Comparison of ENCODE assay signal across 8 cellular contexts in the genomic region with DNA sequence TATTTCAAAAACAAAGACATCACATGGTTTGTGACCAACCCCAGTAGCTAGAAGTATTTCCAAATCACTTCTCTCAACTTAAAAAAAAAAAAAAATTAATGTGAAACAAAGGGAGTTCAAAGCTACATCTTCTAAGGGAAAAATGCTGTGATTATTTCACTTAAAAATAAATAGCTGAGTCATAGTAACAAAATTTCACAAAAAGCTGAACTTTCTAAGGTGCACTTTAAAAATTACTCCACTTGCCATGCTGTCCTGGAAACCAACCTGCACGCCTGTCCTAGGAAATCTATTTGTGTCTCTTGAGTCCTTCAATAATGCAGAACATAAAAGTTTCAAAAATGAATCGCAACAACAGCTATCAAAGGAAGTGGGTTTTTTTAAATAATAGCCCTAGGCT. TPM values are rescaled to one million over a fixed set of nuclear protein-coding genes. Genes with fewer than 3 reads are reported as not detected.
A peak's percentile ranks its signal among the peaks of the same experiment; 100 is the strongest.
DNase-seq lines count a peak whose midpoint lies in the region; ATAC-seq, FAIRE-seq and TF ChIP-seq lines count a peak whose summit lies in the region.

No MANE protein-coding gene starts in this region.

- POLR2A ChIA-PET in HepG2 (lab: Yijun Ruan, JAX), result no interaction called here

- peak overlapping the region; percentile 91; the same call in 1 of the 2 replicates for H3K9ac ChIP-seq in HepG2 (ENCODE audit: insufficient read depth, low read depth, low read length)

- TSS peak; percentile 66 for BruUV-seq in HepG2 (replicated peaks; lab: Mats Ljungman, UMichigan)

- H3K27ac ChIP-seq in adrenal gland, result peak overlapping the region in 3 of 5 donors; percentile 94 to 95 (median 95)
- H3K27ac ChIP-seq in HepG2 (ENCODE audit: extremely low read length, insufficient read depth, low read length), result peak overlapping the region; percentile 89
- peak overlapping the region; percentile 94 to 98 for H3K27ac ChIP-seq in tibial artery

- H3K27me3 Mint-ChIP-seq in activated T-cell treated with anti-CD3 and anti-CD28 coated beads, Interleukin-2, amount 50 U/mL, for 24 hours, result no peaks in the 10 kb centered on the region

- no peaks in the 10 kb centered on the region for H4K20me1 ChIP-seq in HepG2 (ENCODE audit: insufficient read depth, low read length)

- H3K27ac Mint-ChIP-seq in activated T-cell treated with anti-CD3 and anti-CD28 coated beads, Interleukin-2, amount 50 U/mL, for 24 hours, result peak overlapping the region; percentile 95

- H2AFZ ChIP-seq in HepG2 (ENCODE audit: low read length), result no peak overlapping the region

- no peak for FAIRE-seq in HepG2 (lab: Jason Lieb, UNC)

- peaks cover 51% of the 10 kb centered on the region for H3K4me1 Mint-ChIP-seq in activated T-cell treated with anti-CD3 and anti-CD28 coated beads, Interleukin-2, amount 50 U/mL, for 24 hours (ENCODE audit: low read depth)

- H3K4me1 ChIP-seq in adrenal gland (replicated peaks in 1 of 2), result peaks cover 10 to 37% of the 10 kb centered on the region in 2 donors
- H3K4me1 ChIP-seq in HepG2 (ENCODE audit: insufficient read depth, low read length), result peaks cover 36% of the 10 kb centered on the region
- peaks cover 0 to 26% (median 7%) of the 10 kb centered on the region in 4 donors for H3K4me1 ChIP-seq in tibial artery

- H3K9me3 ChIP-seq in adrenal gland (replicated peaks in 1 of 3), result no peaks in the 10 kb centered on the region
- H3K9me3 ChIP-seq in HepG2 (ENCODE audit: low read length), result no peaks in the 10 kb centered on the region
- H3K9me3 ChIP-seq in tibial artery, result no peaks in the 10 kb centered on the region

- no peak for TF ChIP-seq RAD21 in HepG2 (CRISPR knock-in tag; IDR thresholded peaks at IDR 0.05)

- peak overlapping the region; percentile 87 for H3K4me2 ChIP-seq in HepG2 (ENCODE audit: low read depth, low read length)

- TF ChIP-seq EP300 in HepG2 (IDR thresholded peaks at IDR 0.05; ENCODE audit: low read depth in 2 of 2, low read length in 2 of 2), result no peak
- TF ChIP-seq EP300 in HepG2 (CRISPR knock-in tag; IDR thresholded peaks at IDR 0.05; ENCODE audit: borderline replicate concordance), result no peak

- ATAC-seq in HepG2, result no peak

- H3K9me3 Mint-ChIP-seq in activated T-cell treated with anti-CD3 and anti-CD28 coated beads, Interleukin-2, amount 50 U/mL, for 24 hours, result no peaks in the 10 kb centered on the region

- H3K36me3 ChIP-seq in adrenal gland (replicated peaks in 1 of 2), result no peaks in the 10 kb centered on the region
- no peaks in the 10 kb centered on the region for H3K36me3 ChIP-seq in HepG2 (replicated peaks in 1 of 2; ENCODE audit: control insufficient read depth in 1 of 2, insufficient read depth in 2 of 2, low read length in 2 of 2)
- H3K36me3 ChIP-seq in tibial artery, result no peaks in the 10 kb centered on the region

- intact Hi-C loops in adrenal gland (cut with DNase I), result no loop called here
- intact Hi-C loops in HepG2 (cut with micrococcal nuclease; ENCODE audit: unreplicated experiment), result loop anchor here (10.0 kb wide), 1 partner anchor 84 kb away; no protein-coding TSS in a partner anchor
- intact Hi-C loops in tibial artery (cut with DNase I; ENCODE audit: low total_unique reads), result loop anchor here (5.0 to 10.0 kb wide), 2 partner anchors 104 to 759 kb away; a partner anchor contains a TSS

- TF ChIP-seq POLR2A in adrenal gland (IDR thresholded peaks at IDR 0.05), result no peak
- no peak for TF ChIP-seq POLR2A in HepG2 (IDR thresholded peaks at IDR 0.05; ENCODE audit: insufficient read depth in 1 of 2, low read depth in 2 of 2, low read length in 2 of 2)

- H3K36me3 Mint-ChIP-seq in activated T-cell treated with anti-CD3 and anti-CD28 coated beads, Interleukin-2, amount 50 U/mL, for 24 hours (ENCODE audit: low read depth), result peaks cover 15% of the 10 kb centered on the region

- DNase-seq in activated T-cell treated with anti-CD3 and anti-CD28 coated beads, Interleukin-2, amount 50 U/mL, for 24 hours, result no peak
- DNase-seq in activated T-cell treated with anti-CD3 and anti-CD28 coated beads, Interleukin-2, amount 50 U/mL, for 1 hour, result no peak
- DNase-seq in adrenal gland (no peak), HepG2 (ENCODE audit: low spot score) (no peak), tibial artery (no peak), SIG-M5 treated with dmso at 0.1 percent for 504 hours (lab: John Stamatoyannopoulos, UW; ENCODE audit: unreplicated experiment) (no peak), putamen (ENCODE audit: low spot score) (no peak), NCI-H146 (lab: John Stamatoyannopoulos, UW) (no peak)

- 24 to 44% (median 28%) methylated on average over 2 of the region's 2 CpGs for WGBS in adrenal gland, 4 donors
- WGBS in HepG2 (ENCODE audit: low lambda C conversion rate), result 34% methylated on average over 2 of the region's 2 CpGs

- peaks cover 47% of the 10 kb centered on the region for H3K79me2 ChIP-seq in HepG2 (ENCODE audit: insufficient read depth, low read length)

- CTCF ChIA-PET in HepG2 (lab: Yijun Ruan, JAX; ENCODE audit: low intra/inter-chr PET ratio, low total read pairs), result no interaction called here

- TF ChIP-seq CTCF in adrenal gland (IDR thresholded peaks at IDR 0.05), result no peak
- no peak for TF ChIP-seq CTCF in HepG2 (CRISPR knock-in tag; IDR thresholded peaks at IDR 0.05)
- no peak for TF ChIP-seq CTCF in tibial artery (IDR thresholded peaks at IDR 0.05)

- H3K4me3 Mint-ChIP-seq in activated T-cell treated with anti-CD3 and anti-CD28 coated beads, Interleukin-2, amount 50 U/mL, for 24 hours, result peak overlapping the region; percentile 95

- no peaks in the 10 kb centered on the region for H3K27me3 ChIP-seq in adrenal gland
- no peaks in the 10 kb centered on the region for H3K27me3 ChIP-seq in HepG2 (ENCODE audit: control insufficient read depth in 1 of 2, insufficient read depth in 2 of 2, low read length in 2 of 2)
- no peaks in the 10 kb centered on the region for H3K27me3 ChIP-seq in tibial artery

- H3K4me3 ChIP-seq in adrenal gland (peak overlapping the region in 1 of 4 donors; percentile 81), HepG2 (replicated peaks in 1 of 3; ENCODE audit: insufficient read depth in 1 of 3, low read depth in 2 of 3, low read length in 3 of 3) (peak overlapping the region in 2 of 3 experiments; percentile 72 to 91; a peak in 3 of 6 replicates), tibial artery (peak overlapping the region; percentile 91 to 94)

- in situ Hi-C loops in HepG2 (cut with HindIII; ENCODE audit: extremely low pct_ligation_motif_present, low pct_unique_long_range_greater_than_20kb), result no loop called here

TF ChIP-seq in HepG2, 621 proteins besides CTCF, POLR2A, EP300 and RAD21 (continues in another document):
- TF ChIP-seq, protein P1, sequence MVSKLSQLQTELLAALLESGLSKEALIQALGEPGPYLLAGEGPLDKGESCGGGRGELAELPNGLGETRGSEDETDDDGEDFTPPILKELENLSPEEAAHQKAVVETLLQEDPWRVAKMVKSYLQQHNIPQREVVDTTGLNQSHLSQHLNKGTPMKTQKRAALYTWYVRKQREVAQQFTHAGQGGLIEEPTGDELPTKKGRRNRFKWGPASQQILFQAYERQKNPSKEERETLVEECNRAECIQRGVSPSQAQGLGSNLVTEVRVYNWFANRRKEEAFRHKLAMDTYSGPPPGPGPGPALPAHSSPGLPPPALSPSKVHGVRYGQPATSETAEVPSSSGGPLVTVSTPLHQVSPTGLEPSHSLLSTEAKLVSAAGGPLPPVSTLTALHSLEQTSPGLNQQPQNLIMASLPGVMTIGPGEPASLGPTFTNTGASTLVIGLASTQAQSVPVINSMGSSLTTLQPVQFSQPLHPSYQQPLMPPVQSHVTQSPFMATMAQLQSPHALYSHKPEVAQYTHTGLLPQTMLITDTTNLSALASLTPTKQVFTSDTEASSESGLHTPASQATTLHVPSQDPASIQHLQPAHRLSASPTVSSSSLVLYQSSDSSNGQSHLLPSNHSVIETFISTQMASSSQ (IDR thresholded peaks at IDR 0.05; ENCODE audit: low read depth), result no peak
- TF ChIP-seq, protein P1 (CRISPR knock-in tag; IDR thresholded peaks at IDR 0.05; ENCODE audit: borderline replicate concordance), result no peak
- TF ChIP-seq ZKSCAN5 (CRISPR knock-in tag; IDR thresholded peaks at IDR 0.05), result no peak

RNA-seq across cellular contexts. Expression of a gene that starts 1.8 kb away (rescaled TPM):
- 10 to 100 TPM; 16.6 to 54.3 (median 34.2) TPM for total RNA-seq in adrenal gland
- 10 to 100 TPM in 1 of 3 donors, 1 to 10 TPM in 2; 4.5 to 16.7 (median 6.2) TPM for polyA plus RNA-seq in adrenal gland
- 23.9 and 32.2 TPM in 2 replicates for total RNA-seq in HepG2 (2016; rRNA removed; fragmentation: Illumina TruSeq; extraction: Trizol)
- 16.0 and 18.9 TPM in 2 replicates for total RNA-seq in HepG2 (2016; cell fraction: cytosol; rRNA removed; fragmentation: Illumina TruSeq; extraction: Trizol; ENCODE audit: low read depth)
- total RNA-seq in HepG2 (2016; cell fraction: insoluble cytoplasmic fraction; rRNA removed; fragmentation: Illumina TruSeq; extraction: Trizol), result 24.6 and 30.4 TPM in 2 replicates
- total RNA-seq in HepG2 (2016; cell fraction: membrane; rRNA removed; fragmentation: Illumina TruSeq; extraction: Trizol), result 7.9 and 10.4 TPM in 2 replicates
- total RNA-seq in HepG2 (2016; cell fraction: nucleus; rRNA removed; fragmentation: Illumina TruSeq; extraction: Trizol), result 35.3 and 35.5 TPM in 2 replicates
- 5.6 and 7.3 TPM in 2 replicates for polyA plus RNA-seq in HepG2 (2011; rRNA removed)
- polyA plus RNA-seq in HepG2 (2011; cell fraction: cytosol; rRNA removed), result 3.0 and 3.9 TPM in 2 replicates
- 6.2 and 7.2 TPM in 2 replicates for polyA plus RNA-seq in HepG2 (2011; cell fraction: nucleus; rRNA removed)
- polyA plus RNA-seq in HepG2 (2012), result 5.6 and 7.2 TPM in 2 replicates
- polyA plus RNA-seq in HepG2 (2016; cell fraction: cytosol; fragmentation: Illumina TruSeq; extraction: Trizol; ENCODE audit: low read depth), result 0.24 and 0.77 TPM in 2 replicates
- 11.5 and 12.3 TPM in 2 replicates for polyA plus RNA-seq in HepG2 (2016; cell fraction: insoluble cytoplasmic fraction; fragmentation: Illumina TruSeq; extraction: Trizol; ENCODE audit: low read depth)
- 1.3 and 1.7 TPM in 2 replicates for polyA plus RNA-seq in HepG2 (2016; cell fraction: membrane; fragmentation: Illumina TruSeq; extraction: Trizol; ENCODE audit: low read depth)
- polyA plus RNA-seq in HepG2 (2016; cell fraction: nucleus; fragmentation: Illumina TruSeq; extraction: Trizol; ENCODE audit: insufficient read depth, low read depth), result 15.1 and 15.8 TPM in 2 replicates
- polyA minus RNA-seq in HepG2 (2011; rRNA and poly(A)+ RNA removed; ENCODE audit: low replicate concordance), result 9.1 and 33.5 TPM in 2 replicates
- polyA minus RNA-seq in HepG2 (2011; cell fraction: cytosol; rRNA and poly(A)+ RNA removed), result 13.4 and 16.1 TPM in 2 replicates
- 47.5 and 52.3 TPM in 2 replicates for polyA minus RNA-seq in HepG2 (2011; cell fraction: nucleus; rRNA and poly(A)+ RNA removed)

Comparison
In these comparisons a context has a peak if more than half of its experiments do, and no peak if none do; other contexts are left out.
1. intact Hi-C loops: an anchor here in HepG2 (10.0 kb wide) and tibial artery (5.0 to 10.0 kb wide); none called in adrenal gland.